In the genomic region with DNA sequence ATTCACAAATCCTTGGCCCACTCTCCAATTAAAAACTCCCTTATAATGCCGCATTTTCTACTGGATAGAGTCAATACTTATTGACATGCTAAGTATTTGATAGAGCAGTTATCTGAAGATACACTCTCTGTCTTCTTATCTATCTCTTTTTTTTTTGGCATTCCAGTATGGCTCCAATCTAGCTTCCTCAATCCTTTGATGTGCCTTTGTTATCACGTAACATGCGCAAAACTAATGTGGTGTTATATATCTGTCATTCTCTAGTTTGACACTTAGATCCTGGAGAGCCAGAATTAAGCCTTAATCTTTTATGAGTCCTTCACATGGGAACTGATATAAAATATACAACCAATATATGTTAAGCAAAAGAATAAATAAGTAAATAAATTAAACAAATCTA, we compare ENCODE assay signal across 17 cellular contexts. TPM values are rescaled to one million over a fixed set of nuclear protein-coding genes. Genes with fewer than 3 reads are reported as not detected.
A peak's percentile ranks its signal among the peaks of the same experiment; 100 is the strongest.
DNase-seq lines count a peak whose midpoint lies in the region; FAIRE-seq and TF ChIP-seq lines count a peak whose summit lies in the region.
"Had no signal": no experiment of that assay in that cellular context is flagged by ENCODE, and none has a peak within 500 bp of the region (broad histone marks: within the 10 kb centered on the region; RNA-seq: fewer than 3 reads in every experiment).

No MANE protein-coding gene starts in this region.

- H3K27ac ChIP-seq in HL-60 (replicated peaks) (peak overlapping the region; percentile 83), neutrophil (peak overlapping the region; percentile 84), brain microvascular endothelial cell (no peak overlapping the region), dorsolateral prefrontal cortex (no peak overlapping the region)
- H3K27ac ChIP-seq: A549, C4-2B, GM23248 had no signal

- no peak for TF ChIP-seq CTCF in HL-60 (IDR thresholded peaks at IDR 0.05; ENCODE audit: insufficient read depth, low read length)
- TF ChIP-seq CTCF in neutrophil (IDR thresholded peaks at IDR 0.05), result no peak
- TF ChIP-seq CTCF in brain microvascular endothelial cell (IDR thresholded peaks at IDR 0.05; ENCODE audit: low read depth, low read length, missing control alignments), result no peak
- TF ChIP-seq CTCF in dorsolateral prefrontal cortex (IDR thresholded peaks at IDR 0.05 in 54 of 56, conservative IDR thresholded peaks at IDR 0.05 in 2 of 56; ENCODE audit: low read depth in 1 of 56, partially characterized antibody in 56 of 56), result no peak

- H3K27me3 ChIP-seq in HL-60 (ENCODE audit: insufficient read depth, poor library complexity, severe bottlenecking), result no peaks in the 10 kb centered on the region
- H3K27me3 ChIP-seq in neutrophil, result no peaks in the 10 kb centered on the region
- no peaks in the 10 kb centered on the region for H3K27me3 ChIP-seq in brain microvascular endothelial cell (replicated peaks)
- H3K27me3 ChIP-seq in dorsolateral prefrontal cortex, result peaks cover 0 to 52% (median 8%) of the 10 kb centered on the region in 45 donors
- H3K27me3 ChIP-seq: BE2C had no signal

- no peaks in the 10 kb centered on the region for H3K9me3 ChIP-seq in neutrophil
- H3K9me3 ChIP-seq: A549, BE2C had no signal

- peak; percentile 79 for FAIRE-seq in colon (lab: Jason Lieb, UNC)
- FAIRE-seq: GM12878, H54 had no signal

- H3K36me3 ChIP-seq in neutrophil (no peaks in the 10 kb centered on the region), brain microvascular endothelial cell (replicated peaks) (no peaks in the 10 kb centered on the region)
- H3K36me3 ChIP-seq: BE2C had no signal

- peaks cover 50 to 55% of the 10 kb centered on the region in 2 experiments for H3K4me1 ChIP-seq in neutrophil (ENCODE audit: control insufficient read depth in 1 of 2, insufficient read depth in 1 of 2, low read depth in 1 of 2, low read length in 1 of 2)
- H3K4me1 ChIP-seq: A549, BE2C had no signal

- in situ Hi-C loops in brain microvascular endothelial cell (cut with HindIII; ENCODE audit: low pct_ligation_motif_present, low sequenced_read_pairs), result no loop called here

- H3K4me3 ChIP-seq in HL-60 (replicated peaks; ENCODE audit: insufficient read depth, low read length), result no peak overlapping the region
- peak overlapping the region in 1 of 2 experiments; percentile 54 for H3K4me3 ChIP-seq in neutrophil (ENCODE audit: low read depth in 1 of 2, low read length in 1 of 2)
- H3K4me3 ChIP-seq in brain microvascular endothelial cell (ENCODE audit: low read depth, low read length), result no peak overlapping the region
- no peak overlapping the region for H3K4me3 ChIP-seq in dorsolateral prefrontal cortex
- H3K4me3 ChIP-seq: A549, GM12878, GM23248 had no signal

- DNase-seq in HL-60 (ENCODE audit: low read depth in 1 of 2, low spot score in 1 of 2), result no peak
- peak; percentile 25 for DNase-seq in OCI-M1 (lab: John Stamatoyannopoulos, UW)
- no peak for DNase-seq in NCI-H345 treated with DMSO at 0.1 percent for 48 hours (lab: John Stamatoyannopoulos, UW; ENCODE audit: unreplicated experiment)
- no peak for DNase-seq in brain microvascular endothelial cell
- no peak for DNase-seq in NCI-H2171 treated with DMSO at 0.1 percent for 48 hours (lab: John Stamatoyannopoulos, UW)
- DNase-seq in dorsolateral prefrontal cortex, result no peak
- DNase-seq: BE2C; CD4-positive, alpha-beta memory T cell; DMS79; GM23248 had no signal

- intact Hi-C loops in dorsolateral prefrontal cortex (cut with DNase I), result loop anchor here (5.0 to 10.0 kb wide), 2 partner anchors 400 to 403 kb away; no protein-coding TSS in a partner anchor

RNA-seq across cellular contexts. Expression of a gene that starts 54.7 kb away (rescaled TPM):
- total RNA-seq in dorsolateral prefrontal cortex, result 100 to 1,000 TPM in 1 of 120 experiments, 10 to 100 TPM in 94, 1 to 10 TPM in 25; 2.0 to 164 (median 17.3) TPM
- total RNA-seq: G401, GM23248 had no signal

Comparison
In these comparisons a context has a peak if more than half of its experiments do, and no peak if none do; other contexts are left out.
1. H3K27ac ChIP-seq: peak in HL-60 (single experiment) and neutrophil (single experiment); none in brain microvascular endothelial cell (single experiment) and dorsolateral prefrontal cortex (0 of 59).